Comparison of ENCODE assay signal across 8 cellular contexts in genomic region chr12:120534203-120534702, GRCh38. TPM values are rescaled to one million over a fixed set of nuclear protein-coding genes. Genes with fewer than 3 reads are reported as not detected.
DNase-seq lines count a peak whose midpoint lies in the region; ATAC-seq and TF ChIP-seq lines count a peak whose summit lies in the region.

Gene RNF10, plus strand, starts transcription at chr12:120534356. Its CDS starts 456 bp downstream, at chr12:120534812.

- TF ChIP-seq CTCF in AG09319 (IDR thresholded peaks at IDR 0.05; ENCODE audit: low read depth, low read length) (no peak), coronary artery (IDR thresholded peaks at IDR 0.05) (no peak)

- no peaks in the 10 kb centered on the region for H3K9me3 Mint-ChIP-seq in activated CD4-positive, alpha-beta T cell treated with anti-CD3 and anti-CD28 coated beads, Interleukin-2, amount 10 ng/mL, durations not matched to agents 24 days and 14 days

- peaks cover 33% of the 10 kb centered on the region for H3K36me3 Mint-ChIP-seq in activated CD4-positive, alpha-beta T cell treated with anti-CD3 and anti-CD28 coated beads, Interleukin-2, amount 10 ng/mL, durations not matched to agents 24 days and 14 days (ENCODE audit: low read depth)

- H3K27ac Mint-ChIP-seq in activated CD4-positive, alpha-beta T cell treated with anti-CD3 and anti-CD28 coated beads, Interleukin-2, amount 10 ng/mL, durations not matched to agents 24 days and 14 days, result peak within 1 kb of the TSS; percentile 96

- H3K4me3 Mint-ChIP-seq in activated CD4-positive, alpha-beta T cell treated with anti-CD3 and anti-CD28 coated beads, Interleukin-2, amount 10 ng/mL, durations not matched to agents 24 days and 14 days, result peak within 1 kb of the TSS; percentile 96

- peak within 1 kb of the TSS; percentile 96 to 100 for H3K27ac ChIP-seq in coronary artery

- peak within 1 kb of the TSS; percentile 100 for H3K4me3 ChIP-seq in coronary artery

- DNase-seq in AG09319 (ENCODE audit: extremely low read depth, low read depth), result peak; percentile 66
- DNase-seq in NCI-H524 (lab: John Stamatoyannopoulos, UW), result peak; percentile 75 to 86
- peak; percentile 94 for DNase-seq in activated CD4-positive, alpha-beta T cell treated with anti-CD3 and anti-CD28 coated beads, Interleukin-2, amount 10 ng/mL, durations not matched to agents 24 days and 14 days
- peak; percentile 83 for DNase-seq in coronary artery (ENCODE audit: low spot score)
- DNase-seq in kidney tubule cell (ENCODE audit: low spot score), result peak; percentile 88
- peak; percentile 27 to 42 for DNase-seq in stimulated activated CD4-positive, alpha-beta T cell treated with anti-CD3 and anti-CD28 coated beads, Interleukin-1b, Interleukin-23, amount 100 ng/mL, for 1 hour (ENCODE audit: low read depth in 2 of 2)

- ATAC-seq in GM19025 (IDR thresholded peaks at IDR 0.05; ENCODE audit: low read depth, unreplicated experiment) (peak; percentile 65), HG03439 (IDR thresholded peaks at IDR 0.05; ENCODE audit: unreplicated experiment) (peak; percentile 52)

- intact Hi-C loops in activated CD4-positive, alpha-beta T cell treated with anti-CD3 and anti-CD28 coated beads, Interleukin-2, amount 10 ng/mL, durations not matched to agents 24 days and 14 days (cut with micrococcal nuclease), result loop anchor here (2.0 to 10.0 kb wide), 4 partner anchors 37 to 1261 kb away; partner anchors contain the start of genes DYNLL1, GATC, RHOF and SRSF9

- peaks cover 45% of the 10 kb centered on the region for H3K4me1 Mint-ChIP-seq in activated CD4-positive, alpha-beta T cell treated with anti-CD3 and anti-CD28 coated beads, Interleukin-2, amount 10 ng/mL, durations not matched to agents 24 days and 14 days

- H3K27me3 Mint-ChIP-seq in activated CD4-positive, alpha-beta T cell treated with anti-CD3 and anti-CD28 coated beads, Interleukin-2, amount 10 ng/mL, durations not matched to agents 24 days and 14 days, result no peaks in the 10 kb centered on the region

RNA-seq across cellular contexts. Expression of gene RNF10, which starts in this region (rescaled TPM):
- total RNA-seq in activated CD4-positive, alpha-beta T cell treated with anti-CD3 and anti-CD28 coated beads, Interleukin-2, amount 10 ng/mL, durations not matched to agents 24 days and 14 days, result 153 and 160 TPM in 2 replicates

Comparison
In these comparisons a context has a peak if more than half of its experiments do, and no peak if none do; other contexts are left out.
1. Peak in every context shown above with its lines: DNase-seq, ATAC-seq, H3K4me3 ChIP-seq and H3K27ac ChIP-seq.
2. DNase-seq: peak in every context shown above with its lines; median percentile 94 in activated CD4-positive, alpha-beta T cell treated with anti-CD3 and anti-CD28 coated beads, Interleukin-2, amount 10 ng/mL, durations not matched to agents 24 days and 14 days; 88 in kidney tubule cell; 83 in coronary artery; 80 in NCI-H524; 66 in AG09319; 34 in stimulated activated CD4-positive, alpha-beta T cell treated with anti-CD3 and anti-CD28 coated beads, Interleukin-1b, Interleukin-23, amount 100 ng/mL, for 1 hour.